10 cellular contexts compared by ENCODE assay signal in the genomic region with DNA sequence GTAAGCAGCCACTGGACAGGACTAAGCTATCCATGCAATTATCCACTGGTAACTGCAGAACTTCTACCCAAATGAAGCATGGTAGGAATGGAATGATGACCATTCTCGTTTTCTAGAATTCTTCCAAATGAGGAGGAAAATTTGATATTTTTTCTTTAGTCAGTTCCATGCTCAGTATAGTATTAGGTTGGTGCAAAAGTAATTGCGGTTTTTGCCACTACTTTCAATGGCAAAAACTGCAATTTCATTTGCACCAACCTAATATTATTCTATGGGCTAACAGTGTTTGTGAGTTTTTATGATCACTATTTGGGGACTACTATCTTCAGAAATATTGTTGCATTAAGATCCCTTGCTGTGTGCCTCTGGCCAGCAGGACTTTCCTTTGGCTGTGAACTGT.
"Had no signal": no experiment of that assay in that cellular context is flagged by ENCODE, and none has a peak within 500 bp of the region (broad histone marks: within the 10 kb centered on the region; RNA-seq: fewer than 3 reads in every experiment).

No MANE protein-coding gene starts in this region.

- H2AFZ ChIP-seq: GM23248, GM23338 had no signal

- H3K36me3 ChIP-seq: HAP-1 had no signal

- DNase-seq: GM23248, H7, H9, HCEC 1CT, HFFc6 had no signal

- H3K27ac ChIP-seq: GM23248 had no signal

- H3K4me3 ChIP-seq: GM23248, GM23338, HAP-1 had no signal

- ATAC-seq: GM23338, HCT116 had no signal

- H3K9me3 ChIP-seq: HAP-1 had no signal

- FAIRE-seq: H1, H54 had no signal

- H3K9ac ChIP-seq: GM23248 had no signal

- H3K4me2 ChIP-seq: GM23338 had no signal
